In genomic region chr4:98430708-98431403, GRCh38 we compare ENCODE assay signal across 10 cellular contexts.
A peak's percentile ranks its signal among the peaks of the same experiment; 100 is the strongest.
DNase-seq lines count a peak whose midpoint lies in the region; ATAC-seq and TF ChIP-seq lines count a peak whose summit lies in the region.
"Had no signal": no experiment of that assay in that cellular context is flagged by ENCODE, and none has a peak within 500 bp of the region (broad histone marks: within the 10 kb centered on the region; RNA-seq: fewer than 3 reads in every experiment).

No MANE protein-coding gene starts in this region.

- CTCF ChIA-PET in activated CD4-positive, alpha-beta memory T cell treated with anti-CD3 and anti-CD28 coated beads, Interleukin-2, amount 10 ng/mL, durations not matched to agents 7 days and 5 days (lab: Charles Lee), result interaction anchor here (1.6 kb wide), 1 partner anchor 37 kb away, joined by 3 read pairs; no protein-coding TSS in a partner anchor

- H3K4me3 ChIP-seq in SJSA1, result no peak overlapping the region
- H3K4me3 ChIP-seq in fibroblast of villous mesenchyme (ENCODE audit: low read depth, low read length), result no peak overlapping the region
- H3K4me3 ChIP-seq: psoas muscle had no signal

- peak overlapping the region; percentile 87 for H3K27ac ChIP-seq in SJSA1
- H3K27ac ChIP-seq: psoas muscle had no signal

- H3K4me3 Mint-ChIP-seq in stimulated activated naive CD8-positive, alpha-beta T cell treated with anti-CD3 and anti-CD28 coated beads, Interleukin-15, amount 100 ng/mL, for 72 hours, result no peak overlapping the region
- no peak overlapping the region for H3K4me3 Mint-ChIP-seq in activated CD4-positive, alpha-beta memory T cell treated with anti-CD3 and anti-CD28 coated beads, Interleukin-2, amount 10 ng/mL, durations not matched to agents 7 days and 5 days

- ATAC-seq in stimulated activated naive CD8-positive, alpha-beta T cell treated with anti-CD3 and anti-CD28 coated beads, Interleukin-15, amount 100 ng/mL, for 72 hours, result peak; percentile 56
- ATAC-seq in GM18909 (IDR thresholded peaks at IDR 0.05; ENCODE audit: poor library complexity, unreplicated experiment), result no peak
- ATAC-seq: psoas muscle had no signal

- H3K9me3 Mint-ChIP-seq in stimulated activated naive CD8-positive, alpha-beta T cell treated with anti-CD3 and anti-CD28 coated beads, Interleukin-15, amount 100 ng/mL, for 72 hours, result peaks cover 10 to 19% of the 10 kb centered on the region in 2 donors
- H3K9me3 Mint-ChIP-seq in activated CD4-positive, alpha-beta memory T cell treated with anti-CD3 and anti-CD28 coated beads, Interleukin-2, amount 10 ng/mL, durations not matched to agents 7 days and 5 days, result peaks cover 9% of the 10 kb centered on the region

- POLR2A ChIA-PET in activated CD4-positive, alpha-beta memory T cell treated with anti-CD3 and anti-CD28 coated beads, Interleukin-2, amount 10 ng/mL, durations not matched to agents 7 days and 5 days (lab: Charles Lee), result no interaction called here

- no peaks in the 10 kb centered on the region for H3K27me3 ChIP-seq in SJSA1 (replicated peaks)

- H3K27me3 Mint-ChIP-seq in stimulated activated naive CD8-positive, alpha-beta T cell treated with anti-CD3 and anti-CD28 coated beads, Interleukin-15, amount 100 ng/mL, for 72 hours, result no peaks in the 10 kb centered on the region
- no peaks in the 10 kb centered on the region for H3K27me3 Mint-ChIP-seq in activated CD4-positive, alpha-beta memory T cell treated with anti-CD3 and anti-CD28 coated beads, Interleukin-2, amount 10 ng/mL, durations not matched to agents 7 days and 5 days

- no peak overlapping the region for H3K27ac Mint-ChIP-seq in stimulated activated naive CD8-positive, alpha-beta T cell treated with anti-CD3 and anti-CD28 coated beads, Interleukin-15, amount 100 ng/mL, for 72 hours
- H3K27ac Mint-ChIP-seq in activated CD4-positive, alpha-beta memory T cell treated with anti-CD3 and anti-CD28 coated beads, Interleukin-2, amount 10 ng/mL, durations not matched to agents 7 days and 5 days, result no peak overlapping the region

- peaks cover 28% of the 10 kb centered on the region for H3K36me3 Mint-ChIP-seq in activated CD4-positive, alpha-beta memory T cell treated with anti-CD3 and anti-CD28 coated beads, Interleukin-2, amount 10 ng/mL, durations not matched to agents 7 days and 5 days (ENCODE audit: low read depth)

- no peaks in the 10 kb centered on the region for H3K9me3 ChIP-seq in SJSA1 (replicated peaks)
- H3K9me3 ChIP-seq: psoas muscle had no signal

- H3K4me1 ChIP-seq in SJSA1 (replicated peaks), result peaks cover 29% of the 10 kb centered on the region
- H3K4me1 ChIP-seq: psoas muscle had no signal

- peak; percentile 48 for DNase-seq in H4 (ENCODE audit: low spot score)
- peak; percentile 69 to 86 for DNase-seq in SJSA1 (ENCODE audit: low read depth in 1 of 2, low spot score in 2 of 2)
- DNase-seq in fibroblast of villous mesenchyme (ENCODE audit: low read depth), result peak; percentile 70
- DNase-seq in stimulated activated naive CD8-positive, alpha-beta T cell treated with anti-CD3 and anti-CD28 coated beads, Interleukin-15, amount 100 ng/mL, for 72 hours, result no peak
- no peak for DNase-seq in NOMO-1 treated with dmso at 0.1 percent for 144 hours (lab: John Stamatoyannopoulos, UW; ENCODE audit: unreplicated experiment)
- DNase-seq in activated CD4-positive, alpha-beta memory T cell treated with anti-CD3 and anti-CD28 coated beads, Interleukin-2, amount 10 ng/mL, durations not matched to agents 7 days and 5 days, result no peak
- DNase-seq: effector CD8-positive, alpha-beta T cell; NCI-H1048; psoas muscle had no signal

- H3K36me3 ChIP-seq in SJSA1, result peaks cover 20% of the 10 kb centered on the region; the same call in 1 of the 2 replicates

- TF ChIP-seq CTCF in fibroblast of villous mesenchyme (IDR thresholded peaks at IDR 0.05; ENCODE audit: insufficient read depth, low read depth, low read length), result no peak

- peaks cover 24% of the 10 kb centered on the region for H3K4me1 Mint-ChIP-seq in stimulated activated naive CD8-positive, alpha-beta T cell treated with anti-CD3 and anti-CD28 coated beads, Interleukin-15, amount 100 ng/mL, for 72 hours
- peaks cover 6% of the 10 kb centered on the region for H3K4me1 Mint-ChIP-seq in activated CD4-positive, alpha-beta memory T cell treated with anti-CD3 and anti-CD28 coated beads, Interleukin-2, amount 10 ng/mL, durations not matched to agents 7 days and 5 days

Comparison
In these comparisons a context has a peak if more than half of its experiments do, and no peak if none do; other contexts are left out.
1. DNase-seq: peak in H4 (single experiment), SJSA1 (2 of 2) and fibroblast of villous mesenchyme (single experiment); none in stimulated activated naive CD8-positive, alpha-beta T cell treated with anti-CD3 and anti-CD28 coated beads, Interleukin-15, amount 100 ng/mL, for 72 hours (0 of 2), NOMO-1 treated with dmso at 0.1 percent for 144 hours (single experiment) and activated CD4-positive, alpha-beta memory T cell treated with anti-CD3 and anti-CD28 coated beads, Interleukin-2, amount 10 ng/mL, durations not matched to agents 7 days and 5 days (single experiment).